In the genomic region with DNA sequence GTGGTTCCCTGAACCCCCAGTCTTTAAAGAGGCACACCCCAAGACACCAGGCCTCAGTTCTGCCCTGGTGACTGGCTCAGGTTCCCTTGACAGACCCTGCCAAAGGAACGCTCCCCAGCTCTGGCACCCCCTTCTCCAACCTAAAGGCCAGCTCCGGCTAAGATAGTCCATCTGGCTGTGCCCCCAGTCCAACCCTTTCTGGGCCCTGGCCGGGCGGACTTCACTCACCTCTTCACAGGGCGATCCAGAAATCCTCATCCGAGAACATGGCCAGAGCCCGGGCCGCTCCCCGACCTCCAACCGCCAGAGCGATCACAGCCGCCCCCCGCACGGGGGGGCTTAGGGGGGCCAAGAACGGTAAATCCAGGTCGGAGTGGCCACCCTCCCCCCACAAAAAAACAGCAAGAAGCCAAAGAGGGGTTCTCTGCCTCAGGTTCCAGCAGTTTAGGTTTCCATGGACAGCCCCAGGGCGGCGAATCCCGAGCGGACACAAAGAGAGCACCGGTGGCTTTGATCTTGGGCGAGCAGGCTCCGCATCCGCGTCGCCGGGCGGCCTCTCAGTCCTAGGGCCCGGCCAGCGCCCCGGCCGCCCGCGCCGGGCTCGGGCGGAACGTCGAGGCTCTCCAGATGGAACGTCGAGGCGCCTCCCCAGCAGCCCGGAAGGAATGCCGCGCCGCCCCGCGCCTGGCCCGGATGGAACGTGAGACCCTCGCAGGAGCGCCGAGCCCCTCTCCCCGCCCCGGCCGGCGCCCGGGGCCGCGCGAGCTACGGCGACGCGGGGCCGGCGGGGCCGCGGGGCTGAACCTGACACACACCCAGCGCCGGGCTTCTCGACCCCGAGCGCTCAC, we compare ENCODE assay signal across 8 cellular contexts. TPM values are rescaled to one million over a fixed set of nuclear protein-coding genes. Genes with fewer than 3 reads are reported as not detected.
DNase-seq lines count a peak whose midpoint lies in the region; ATAC-seq and TF ChIP-seq lines count a peak whose summit lies in the region.

No MANE protein-coding gene starts in this region.

- H3K9me3 ChIP-seq in BLaER1 (no peaks in the 10 kb centered on the region), prostate gland (no peaks in the 10 kb centered on the region)

- DNase-seq in HT-29 (ENCODE audit: low spot score) (peak; percentile 41), glutamatergic neuron (peak; percentile 54), prostate gland (ENCODE audit: low spot score) (no peak), NCI-H1694 (lab: John Stamatoyannopoulos, UW) (no peak)
- peak; percentile 40 to 44 for DNase-seq in activated T-cell treated with anti-CD3 and anti-CD28 coated beads, Interleukin-2, amount 50 U/mL, for 72 hours

- intact Hi-C loops in prostate gland (cut with DNase I): loop anchor here (10.0 kb wide), 1 partner anchor 65 kb away; no protein-coding TSS in a partner anchor

- peak overlapping the region; percentile 99 for H3K27ac ChIP-seq in BLaER1
- peak overlapping the region; percentile 96 to 97 for H3K27ac ChIP-seq in prostate gland

- no peak for TF ChIP-seq POLR2A in prostate gland (IDR thresholded peaks at IDR 0.05)

- H4K20me1 ChIP-seq in BLaER1: peaks cover 55% of the 10 kb centered on the region

- peaks cover 38% of the 10 kb centered on the region for H3K4me1 ChIP-seq in BLaER1
- H3K4me1 ChIP-seq in prostate gland (replicated peaks): peaks cover 27% of the 10 kb centered on the region

- peak overlapping the region; percentile 99 for H3K9ac ChIP-seq in BLaER1

- H3K9me3 Mint-ChIP-seq in activated T-cell treated with anti-CD3 and anti-CD28 coated beads, Interleukin-2, amount 50 U/mL, for 72 hours: no peaks in the 10 kb centered on the region
- peaks cover 11% of the 10 kb centered on the region for H3K9me3 Mint-ChIP-seq in glutamatergic neuron (ENCODE audit: unreplicated experiment)

- peaks cover 1 to 6% of the 10 kb centered on the region in 2 donors for H3K36me3 Mint-ChIP-seq in activated T-cell treated with anti-CD3 and anti-CD28 coated beads, Interleukin-2, amount 50 U/mL, for 72 hours (ENCODE audit: insufficient read depth in 2 of 2)
- H3K36me3 Mint-ChIP-seq in glutamatergic neuron (ENCODE audit: unreplicated experiment): no peaks in the 10 kb centered on the region

- H3K4me3 ChIP-seq in BLaER1 (peak overlapping the region; percentile 98), prostate gland (peak overlapping the region; percentile 78 to 88)

- peak; percentile 10 for ATAC-seq in GM19395 (IDR thresholded peaks at IDR 0.05; ENCODE audit: unreplicated experiment)
- peak; percentile 29 to 34 for ATAC-seq in activated T-cell treated with anti-CD3 and anti-CD28 coated beads, Interleukin-2, amount 50 U/mL, for 72 hours (replicated peaks in 1 of 2)
- no peak for ATAC-seq in GM18519 (IDR thresholded peaks at IDR 0.05; ENCODE audit: low FRiP score, unreplicated experiment)

- H3K4me1 Mint-ChIP-seq in activated T-cell treated with anti-CD3 and anti-CD28 coated beads, Interleukin-2, amount 50 U/mL, for 72 hours (ENCODE audit: low read depth): peaks cover 62% of the 10 kb centered on the region
- peaks cover 29% of the 10 kb centered on the region for H3K4me1 Mint-ChIP-seq in glutamatergic neuron (ENCODE audit: low read depth, unreplicated experiment)

- H3K27me3 Mint-ChIP-seq in activated T-cell treated with anti-CD3 and anti-CD28 coated beads, Interleukin-2, amount 50 U/mL, for 72 hours (ENCODE audit: low read depth): no peaks in the 10 kb centered on the region
- peaks cover 16% of the 10 kb centered on the region for H3K27me3 Mint-ChIP-seq in glutamatergic neuron (ENCODE audit: unreplicated experiment)

- H3K4me2 ChIP-seq in BLaER1: peak overlapping the region; percentile 90

- H3K36me3 ChIP-seq in BLaER1: peaks cover 12% of the 10 kb centered on the region
- H3K36me3 ChIP-seq in prostate gland: no peaks in the 10 kb centered on the region

- H3K4me3 Mint-ChIP-seq in activated T-cell treated with anti-CD3 and anti-CD28 coated beads, Interleukin-2, amount 50 U/mL, for 72 hours: peak overlapping the region; percentile 95 to 98
- H3K4me3 Mint-ChIP-seq in glutamatergic neuron (ENCODE audit: unreplicated experiment): peak overlapping the region; percentile 98

- peak overlapping the region; percentile 83 for H3K27ac Mint-ChIP-seq in activated T-cell treated with anti-CD3 and anti-CD28 coated beads, Interleukin-2, amount 50 U/mL, for 72 hours
- peak overlapping the region; percentile 93 for H3K27ac Mint-ChIP-seq in glutamatergic neuron (ENCODE audit: unreplicated experiment)

- WGBS in prostate gland: under 1% methylated on average over 43 of the region's 74 CpGs

- TF ChIP-seq CTCF in glutamatergic neuron (IDR thresholded peaks at IDR 0.05; ENCODE audit: partially characterized antibody, unreplicated experiment): no peak
- no peak for TF ChIP-seq CTCF in prostate gland (IDR thresholded peaks at IDR 0.05)

- no peaks in the 10 kb centered on the region for H3K27me3 ChIP-seq in BLaER1
- H3K27me3 ChIP-seq in prostate gland (replicated peaks; ENCODE audit: insufficient read depth): no peaks in the 10 kb centered on the region

RNA-seq across cellular contexts. Expression of a gene that starts 1.0 kb away (rescaled TPM):
- total RNA-seq in HT-29 (2014; rRNA removed; shearing (Covaris generic)): 28.3 and 32.4 TPM in 2 replicates
- total RNA-seq in activated T-cell treated with anti-CD3 and anti-CD28 coated beads, Interleukin-2, amount 50 U/mL, for 72 hours: 10 to 100 TPM; 68.6 to 84.2 TPM
- 144 TPM for total RNA-seq in glutamatergic neuron (ENCODE audit: unreplicated experiment)
- total RNA-seq in prostate gland: 10 to 100 TPM; 82.7 to 99.7 TPM

RNA-seq across cellular contexts. Expression of a gene that starts 10.2 kb away (rescaled TPM):
- total RNA-seq in HT-29 (2014; rRNA removed; shearing (Covaris generic)): 1.4 and 1.7 TPM in 2 replicates
- total RNA-seq in activated T-cell treated with anti-CD3 and anti-CD28 coated beads, Interleukin-2, amount 50 U/mL, for 72 hours: 10 to 100 TPM; 20.6 to 28.3 TPM
- 2.3 TPM for total RNA-seq in glutamatergic neuron (ENCODE audit: unreplicated experiment)
- total RNA-seq in prostate gland: 1 to 10 TPM; 1.1 to 2.3 TPM

RNA-seq across cellular contexts. Expression of a gene that starts 35.0 kb away (rescaled TPM):
- 0.28 TPM in 1 of 2 replicates, not detected in the other for total RNA-seq in HT-29 (2014; rRNA removed; shearing (Covaris generic))
- under 1 TPM; 0.12 to 0.41 TPM for total RNA-seq in activated T-cell treated with anti-CD3 and anti-CD28 coated beads, Interleukin-2, amount 50 U/mL, for 72 hours
- total RNA-seq in glutamatergic neuron (ENCODE audit: unreplicated experiment) (1.2 TPM), prostate gland (100 to 1,000 TPM in 1 of 2 donors, under 1 TPM in 1; 0.18 to 114 TPM)

RNA-seq across cellular contexts. Expression of a gene that starts 41.0 kb away (rescaled TPM):
- total RNA-seq in HT-29 (2014; rRNA removed; shearing (Covaris generic)): 38.4 and 50.4 TPM in 2 replicates
- total RNA-seq in activated T-cell treated with anti-CD3 and anti-CD28 coated beads, Interleukin-2, amount 50 U/mL, for 72 hours: 10 to 100 TPM; 66.1 to 79.3 TPM
- 58.2 TPM for total RNA-seq in glutamatergic neuron (ENCODE audit: unreplicated experiment)
- total RNA-seq in prostate gland: 10 to 100 TPM; 53.9 to 55.4 TPM

RNA-seq across cellular contexts. Expression of a gene that starts 51.0 kb away (rescaled TPM):
- 16.1 and 24.6 TPM in 2 replicates for total RNA-seq in HT-29 (2014; rRNA removed; shearing (Covaris generic))
- 100 to 1,000 TPM in 1 of 2 donors, 10 to 100 TPM in 1; 80.0 to 108 TPM for total RNA-seq in activated T-cell treated with anti-CD3 and anti-CD28 coated beads, Interleukin-2, amount 50 U/mL, for 72 hours
- total RNA-seq in glutamatergic neuron (ENCODE audit: unreplicated experiment) (371 TPM), prostate gland (100 to 1,000 TPM in 1 of 2 donors, 10 to 100 TPM in 1; 25.2 to 143 TPM)

Comparison
In these comparisons a context has a peak if more than half of its experiments do, and no peak if none do; other contexts are left out.
1. DNase-seq: peak in HT-29 (single experiment), activated T-cell treated with anti-CD3 and anti-CD28 coated beads, Interleukin-2, amount 50 U/mL, for 72 hours (2 of 2) and glutamatergic neuron (single experiment); none in prostate gland (single experiment) and NCI-H1694 (single experiment).